ENCODE assay signal across 19 cellular contexts in genomic region chr1:223695014-223695413, GRCh38. TPM values are rescaled to one million over a fixed set of nuclear protein-coding genes. Genes with fewer than 3 reads are reported as not detected.
DNase-seq lines count a peak whose midpoint lies in the region; ATAC-seq, FAIRE-seq and TF ChIP-seq lines count a peak whose summit lies in the region.
"Had no signal": no experiment of that assay in that cellular context is flagged by ENCODE, and none has a peak within 500 bp of the region (broad histone marks: within the 10 kb centered on the region; RNA-seq: fewer than 3 reads in every experiment).

No MANE protein-coding gene starts in this region.

- H3K4me1 ChIP-seq in K562 (replicated peaks in 1 of 2; ENCODE audit: control insufficient read depth in 2 of 2, insufficient read depth in 2 of 2, low read length in 2 of 2) (peaks cover under 1 to 6% of the 10 kb centered on the region in 2 experiments; a peak in 4 of 5 replicates), osteoblast (ENCODE audit: insufficient read depth, low read length) (peaks cover 8% of the 10 kb centered on the region)

- no peaks in the 10 kb centered on the region for H3K27me3 Mint-ChIP-seq in activated naive CD8-positive, alpha-beta T cell treated with anti-CD3 and anti-CD28 coated beads, Interleukin-2, amount 50 U/mL, for 24 hours
- peaks cover 10% of the 10 kb centered on the region for H3K27me3 Mint-ChIP-seq in activated naive CD8-positive, alpha-beta T cell treated with anti-CD3 and anti-CD28 coated beads for 36 hours
- H3K27me3 Mint-ChIP-seq: CD8-positive, alpha-beta memory T cell had no signal

- peak overlapping the region; percentile 48 for H2AFZ ChIP-seq in K562 (ENCODE audit: low read depth, low read length)
- peak overlapping the region; percentile 15 for H2AFZ ChIP-seq in osteoblast (ENCODE audit: low read length)

- WGBS in K562 (ENCODE audit: insufficient coverage, low coverage, missing lambda C conversion rate): 13% methylated on average over 5 of the region's 5 CpGs

- no peak overlapping the region for H3K9ac ChIP-seq in K562 (ENCODE audit: insufficient read depth in 1 of 2, low read depth in 2 of 2, low read length in 2 of 2)
- H3K9ac ChIP-seq: BLaER1 had no signal

- H3K79me2 ChIP-seq in K562 (ENCODE audit: control insufficient read depth, insufficient read depth, low read length) (no peaks in the 10 kb centered on the region), osteoblast (ENCODE audit: insufficient read depth, low read length) (no peaks in the 10 kb centered on the region)

- in situ Hi-C loops in K562 (cut with MboI): loop anchor here (5.0 to 25.0 kb wide), 2 partner anchors 558 to 637 kb away; partner anchors contain the start of genes NVL and TLR5

- H4K20me1 ChIP-seq in K562 (replicated peaks; ENCODE audit: control insufficient read depth, insufficient read depth, low read length): no peaks in the 10 kb centered on the region
- no peaks in the 10 kb centered on the region for H4K20me1 ChIP-seq in osteoblast (ENCODE audit: insufficient read depth, low read length)
- H4K20me1 ChIP-seq: BLaER1 had no signal

- no peaks in the 10 kb centered on the region for H3K36me3 Mint-ChIP-seq in activated naive CD8-positive, alpha-beta T cell treated with anti-CD3 and anti-CD28 coated beads, Interleukin-2, amount 50 U/mL, for 24 hours (ENCODE audit: low read depth)
- no peaks in the 10 kb centered on the region for H3K36me3 Mint-ChIP-seq in activated naive CD8-positive, alpha-beta T cell treated with anti-CD3 and anti-CD28 coated beads for 36 hours
- H3K36me3 Mint-ChIP-seq: CD8-positive, alpha-beta memory T cell had no signal

- intact Hi-C loops in K562 (cut with micrococcal nuclease): loop anchor here (5.0 to 10.0 kb wide), 4 partner anchors 117 to 807 kb away; no protein-coding TSS in a partner anchor

- H3K9me3 ChIP-seq in K562 (replicated peaks; ENCODE audit: control insufficient read depth, insufficient read depth, low read depth, low read length) (no peaks in the 10 kb centered on the region), osteoblast (ENCODE audit: low read depth, low read length) (no peaks in the 10 kb centered on the region)
- H3K9me3 ChIP-seq: BLaER1, Caco-2 had no signal

- POLR2A ChIA-PET in K562 (lab: Yijun Ruan, JAX): interaction anchor here (0.7 kb wide), 1 partner anchor 360 kb away, joined by 3 read pairs; no protein-coding TSS in a partner anchor

- TF ChIP-seq POLR2A in K562 (conservative IDR thresholded peaks at IDR 0.05) (no peak), H54 (IDR thresholded peaks at IDR 0.05; ENCODE audit: low read depth, low read length) (no peak)

- TF ChIP-seq EP300 in K562 (IDR thresholded peaks at IDR 0.05; ENCODE audit: low read length): no peak

- H3K9me1 ChIP-seq in K562 (ENCODE audit: control insufficient read depth, insufficient read depth, low read length): no peaks in the 10 kb centered on the region

- H3K27ac Mint-ChIP-seq in activated naive CD8-positive, alpha-beta T cell treated with anti-CD3 and anti-CD28 coated beads, Interleukin-2, amount 50 U/mL, for 24 hours: no peak overlapping the region
- H3K27ac Mint-ChIP-seq in activated naive CD8-positive, alpha-beta T cell treated with anti-CD3 and anti-CD28 coated beads for 36 hours: no peak overlapping the region

- BruUV-seq in K562 (replicated peaks; lab: Mats Ljungman, UMichigan): no TSS peak

- no peaks in the 10 kb centered on the region for H3K9me3 Mint-ChIP-seq in activated naive CD8-positive, alpha-beta T cell treated with anti-CD3 and anti-CD28 coated beads, Interleukin-2, amount 50 U/mL, for 24 hours
- no peaks in the 10 kb centered on the region for H3K9me3 Mint-ChIP-seq in activated naive CD8-positive, alpha-beta T cell treated with anti-CD3 and anti-CD28 coated beads for 36 hours
- H3K9me3 Mint-ChIP-seq: CD8-positive, alpha-beta memory T cell had no signal

- no peaks in the 10 kb centered on the region for H3K36me3 ChIP-seq in K562 (ENCODE audit: control insufficient read depth, insufficient read depth, low read length)
- H3K36me3 ChIP-seq in osteoblast (ENCODE audit: insufficient read depth, low read length): no peaks in the 10 kb centered on the region
- H3K36me3 ChIP-seq: BLaER1 had no signal

- no peak overlapping the region for H3K4me2 ChIP-seq in K562 (ENCODE audit: insufficient read depth, low read length)
- no peak overlapping the region for H3K4me2 ChIP-seq in osteoblast (ENCODE audit: insufficient read depth, low read length)
- H3K4me2 ChIP-seq: BLaER1 had no signal

- H3K27me3 ChIP-seq in K562 (ENCODE audit: control insufficient read depth in 2 of 2, insufficient read depth in 2 of 2, low read length in 2 of 2) (no peaks in the 10 kb centered on the region), osteoblast (ENCODE audit: insufficient read depth, low read length) (peaks cover 2% of the 10 kb centered on the region)
- H3K27me3 ChIP-seq: BLaER1 had no signal

- CTCF ChIA-PET in K562 (lab: Yijun Ruan, JAX; ENCODE audit: low intra/inter-chr PET ratio): interaction anchor here (0.6 kb wide), 1 partner anchor 552 kb away, joined by 4 read pairs; the partner anchor contains the start of gene TLR5

- FAIRE-seq in K562 (lab: Jason Lieb, UNC) (no peak), H54 (lab: Jason Lieb, UNC) (no peak)
- FAIRE-seq: HepG2, HTR-8/SVneo had no signal

- DNase-seq in activated naive CD8-positive, alpha-beta T cell treated with anti-CD3 and anti-CD28 coated beads, Interleukin-2, amount 50 U/mL, for 24 hours: no peak
- no peak for DNase-seq in activated naive CD8-positive, alpha-beta T cell treated with anti-CD3 and anti-CD28 coated beads for 36 hours
- DNase-seq in K562 (ENCODE audit: extremely low read depth in 1 of 4, low spot score in 3 of 4) (no peak), osteoblast (ENCODE audit: insufficient read length, low spot score, missing footprints) (no peak), H54 (ENCODE audit: insufficient read length, low spot score) (no peak), Ammon's horn (ENCODE audit: low spot score) (no peak)
- DNase-seq: Caco-2; CD8-positive, alpha-beta memory T cell; DND-41; GDM1; Karpas-422 had no signal

- H3K27ac ChIP-seq in K562 (ENCODE audit: extremely low read depth, low read depth, low read length) (no peak overlapping the region), osteoblast (ENCODE audit: low read depth, low read length) (no peak overlapping the region)
- H3K27ac ChIP-seq: 22Rv1, BLaER1 had no signal

- no peak overlapping the region for H3K4me3 Mint-ChIP-seq in activated naive CD8-positive, alpha-beta T cell treated with anti-CD3 and anti-CD28 coated beads, Interleukin-2, amount 50 U/mL, for 24 hours
- H3K4me3 Mint-ChIP-seq in activated naive CD8-positive, alpha-beta T cell treated with anti-CD3 and anti-CD28 coated beads for 36 hours: no peak overlapping the region
- H3K4me3 Mint-ChIP-seq: CD8-positive, alpha-beta memory T cell had no signal

- ATAC-seq in activated naive CD8-positive, alpha-beta T cell treated with anti-CD3 and anti-CD28 coated beads, Interleukin-2, amount 50 U/mL, for 24 hours: peak; percentile 12
- ATAC-seq in K562: no peak; the same call in 2 of the 3 replicates
- ATAC-seq in HG02884 (IDR thresholded peaks at IDR 0.05; ENCODE audit: unreplicated experiment): no peak
- ATAC-seq: HCT116, HepG2 had no signal

- H3K4me1 Mint-ChIP-seq in activated naive CD8-positive, alpha-beta T cell treated with anti-CD3 and anti-CD28 coated beads, Interleukin-2, amount 50 U/mL, for 24 hours: peaks cover 15% of the 10 kb centered on the region
- peaks cover 2% of the 10 kb centered on the region for H3K4me1 Mint-ChIP-seq in activated naive CD8-positive, alpha-beta T cell treated with anti-CD3 and anti-CD28 coated beads for 36 hours

- H3K4me3 ChIP-seq in K562 (no peak overlapping the region), osteoblast (ENCODE audit: insufficient read depth, low read length) (no peak overlapping the region)
- H3K4me3 ChIP-seq: BLaER1 had no signal

- no peak for TF ChIP-seq CTCF in K562 (IDR thresholded peaks at IDR 0.05 in 2 of 3, conservative IDR thresholded peaks at IDR 0.05 in 1 of 3; ENCODE audit: insufficient read depth in 2 of 3, low read depth in 1 of 3, low read length in 3 of 3)
- no peak for TF ChIP-seq CTCF in osteoblast (IDR thresholded peaks at IDR 0.05; ENCODE audit: extremely low read depth, low read depth, low read length)

- no peak for TF ChIP-seq RAD21 in K562 (CRISPR knock-in tag; conservative IDR thresholded peaks at IDR 0.05 in 1 of 2, IDR thresholded peaks at IDR 0.05 in 1 of 2)

RNA-seq across cellular contexts. Expression of gene CAPN2, which starts 17.3 kb away (rescaled TPM):
- 10 to 100 TPM; 23.6 to 24.3 TPM for total RNA-seq in activated naive CD8-positive, alpha-beta T cell treated with anti-CD3 and anti-CD28 coated beads for 36 hours
- 180 and 218 TPM in 2 replicates for total RNA-seq in K562 (2011; cell fraction: chromatin; rRNA removed; ENCODE audit: low replicate concordance)
- total RNA-seq in K562 (2011; cell fraction: nucleolus; rRNA removed): 119 and 120 TPM in 2 replicates
- total RNA-seq in K562 (2011; cell fraction: nucleoplasm; rRNA removed): 132 and 165 TPM in 2 replicates
- total RNA-seq in K562 (2014; rRNA removed): 116 and 157 TPM in 2 replicates
- 80.4 and 84.2 TPM in 2 replicates for total RNA-seq in K562 (2014; rRNA removed; fragmentation: Illumina TruSeq; extraction: Trizol)
- 86.8 and 87.7 TPM in 2 replicates for total RNA-seq in K562 (2015; rRNA removed; fragmentation: Illumina TruSeq; extraction: Trizol)
- 94.8 and 101 TPM in 2 replicates for total RNA-seq in K562 (2021)
- polyA plus RNA-seq in K562 (2011; rRNA removed): 113 and 120 TPM in 2 replicates
- polyA plus RNA-seq in K562 (2011; cell fraction: cytosol; rRNA removed): 55.7 and 58.0 TPM in 2 replicates
- polyA plus RNA-seq in K562 (2011; cell fraction: nucleus; rRNA removed): 254 and 312 TPM in 2 replicates
- polyA plus RNA-seq in K562 (2012): 81.1 and 119 TPM in 2 replicates
- polyA plus RNA-seq in K562 (2014; fragmentation: Illumina TruSeq; extraction: Trizol): 92.6 and 102 TPM in 2 replicates
- polyA plus RNA-seq in K562 (2014; fragmentation: Nextera tagmentation; extraction: Ambion mirVana): 10 to 100 TPM; 24.6 to 28.5 TPM
- 106 and 124 TPM in 2 replicates for polyA plus RNA-seq in K562 (2014; rRNA removed)
- 114 and 116 TPM in 2 replicates for polyA minus RNA-seq in K562 (2011; rRNA and poly(A)+ RNA removed)
- polyA minus RNA-seq in K562 (2011; cell fraction: cytosol; rRNA and poly(A)+ RNA removed): 68.3 and 82.5 TPM in 2 replicates
- 63.0 and 87.3 TPM in 2 replicates for polyA minus RNA-seq in K562 (2011; cell fraction: nucleus; rRNA and poly(A)+ RNA removed)
- 340 and 341 TPM in 2 replicates for total RNA-seq in osteoblast

RNA-seq across cellular contexts. Expression of gene CAPN8, which starts 29.5 kb away (rescaled TPM):
- not detected for total RNA-seq in activated naive CD8-positive, alpha-beta T cell treated with anti-CD3 and anti-CD28 coated beads for 36 hours
- total RNA-seq in K562 (2011; cell fraction: chromatin; rRNA removed; ENCODE audit: low replicate concordance): not detected in 2 replicates
- not detected in 2 replicates for total RNA-seq in K562 (2011; cell fraction: nucleolus; rRNA removed)
- total RNA-seq in K562 (2011; cell fraction: nucleoplasm; rRNA removed): not detected in 2 replicates
- total RNA-seq in K562 (2014; rRNA removed): not detected in 2 replicates
- total RNA-seq in K562 (2014; rRNA removed; fragmentation: Illumina TruSeq; extraction: Trizol): not detected in 2 replicates
- total RNA-seq in K562 (2015; rRNA removed; fragmentation: Illumina TruSeq; extraction: Trizol): not detected in 2 replicates
- total RNA-seq in K562 (2021): not detected in 2 replicates
- 0.06 TPM in 1 of 2 replicates, not detected in the other for polyA plus RNA-seq in K562 (2011; rRNA removed)
- not detected in 2 replicates for polyA plus RNA-seq in K562 (2011; cell fraction: cytosol; rRNA removed)
- not detected in 2 replicates for polyA plus RNA-seq in K562 (2011; cell fraction: nucleus; rRNA removed)
- not detected in 2 replicates for polyA plus RNA-seq in K562 (2012)
- polyA plus RNA-seq in K562 (2014; fragmentation: Illumina TruSeq; extraction: Trizol): not detected in 2 replicates
- not detected for polyA plus RNA-seq in K562 (2014; fragmentation: Nextera tagmentation; extraction: Ambion mirVana)
- not detected in 2 replicates for polyA plus RNA-seq in K562 (2014; rRNA removed)
- polyA minus RNA-seq in K562 (2011; rRNA and poly(A)+ RNA removed): not detected in 2 replicates
- polyA minus RNA-seq in K562 (2011; cell fraction: cytosol; rRNA and poly(A)+ RNA removed): not detected in 2 replicates
- polyA minus RNA-seq in K562 (2011; cell fraction: nucleus; rRNA and poly(A)+ RNA removed): not detected in 2 replicates
- total RNA-seq in osteoblast: not detected in 2 replicates
- total RNA-seq: A673; CD8-positive, alpha-beta memory T cell; H4 had no signal
- polyA plus RNA-seq: CD8-positive, alpha-beta memory T cell had no signal
